In the genomic region with DNA sequence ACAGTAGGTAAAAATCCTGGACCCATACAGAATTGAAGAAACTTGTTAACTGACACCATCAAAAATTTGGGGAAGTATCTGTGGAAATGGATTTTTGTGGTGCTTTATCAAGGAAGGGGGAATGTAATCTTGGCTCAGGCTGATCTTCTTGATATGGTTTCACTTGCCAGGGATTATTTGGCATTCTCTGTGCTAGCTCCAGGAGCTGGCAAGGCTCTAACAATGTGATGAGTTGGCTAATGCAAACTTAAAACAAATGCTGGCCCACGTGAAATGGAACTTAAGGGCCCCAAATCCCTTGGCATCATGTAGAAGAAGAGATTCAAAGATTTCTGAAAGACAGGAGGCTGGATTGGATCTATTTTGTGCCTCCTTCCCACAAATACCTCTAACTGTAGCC, we compare ENCODE assay signal across 18 cellular contexts. TPM values are rescaled to one million over a fixed set of nuclear protein-coding genes. Genes with fewer than 3 reads are reported as not detected.
A peak's percentile ranks its signal among the peaks of the same experiment; 100 is the strongest.
DNase-seq lines count a peak whose midpoint lies in the region; ATAC-seq and TF ChIP-seq lines count a peak whose summit lies in the region.
"Had no signal": no experiment of that assay in that cellular context is flagged by ENCODE, and none has a peak within 500 bp of the region (broad histone marks: within the 10 kb centered on the region; RNA-seq: fewer than 3 reads in every experiment).

No MANE protein-coding gene starts in this region.

- H3K4me3 ChIP-seq in mammary epithelial cell (replicated peaks in 1 of 3; ENCODE audit: insufficient read depth in 1 of 3, low read depth in 2 of 3, low read length in 3 of 3): no peak overlapping the region
- H3K4me3 ChIP-seq in adrenal gland: no peak overlapping the region
- H3K4me3 ChIP-seq in upper lobe of left lung: no peak overlapping the region
- H3K4me3 ChIP-seq: BLaER1, vagina had no signal

- CTCF ChIA-PET in mammary epithelial cell (lab: Charles Lee; ENCODE audit: low non-redundant PET): interaction anchor here (0.6 kb wide), 1 partner anchor 238 kb away, joined by 4 read pairs; no protein-coding TSS in a partner anchor

- peaks cover 28% of the 10 kb centered on the region for H3K4me1 Mint-ChIP-seq in memory B cell

- TSS peak; percentile 80 for BruUV-seq in mammary epithelial cell (replicated peaks; lab: Mats Ljungman, UMichigan)

- H3K27me3 Mint-ChIP-seq in memory B cell: no peaks in the 10 kb centered on the region

- ATAC-seq in memory B cell (ENCODE audit: low read depth): no peak
- no peak for ATAC-seq in upper lobe of left lung (ENCODE audit: low FRiP score in 2 of 2)

- no peaks in the 10 kb centered on the region for H4K20me1 ChIP-seq in mammary epithelial cell (ENCODE audit: insufficient read depth, low read length)
- H4K20me1 ChIP-seq: BLaER1 had no signal

- intact Hi-C loops in mammary epithelial cell (cut with micrococcal nuclease) (loop anchor here (2.0 kb wide), 1 partner anchor 27 kb away; no protein-coding TSS in a partner anchor), adrenal gland (cut with DNase I) (no loop called here)

- H3K9me3 ChIP-seq in mammary epithelial cell (replicated peaks; ENCODE audit: insufficient read depth, low read length): no peaks in the 10 kb centered on the region
- H3K9me3 ChIP-seq in adrenal gland (replicated peaks in 1 of 3): no peaks in the 10 kb centered on the region
- H3K9me3 ChIP-seq in upper lobe of left lung: peaks cover 0 to 1% (median 0%) of the 10 kb centered on the region in 4 donors

- H3K79me2 ChIP-seq in mammary epithelial cell (ENCODE audit: insufficient read depth, low read length): no peaks in the 10 kb centered on the region
- H3K79me2 ChIP-seq: parathyroid adenoma had no signal

- H3K9me3 Mint-ChIP-seq in memory B cell: peaks cover 1% of the 10 kb centered on the region

- peak overlapping the region; percentile 14 for H3K9ac ChIP-seq in mammary epithelial cell (ENCODE audit: insufficient read depth, low read length)
- H3K9ac ChIP-seq: BLaER1, parathyroid adenoma had no signal

- H3K4me3 Mint-ChIP-seq in memory B cell: no peak overlapping the region

- dilution Hi-C loops in mammary epithelial cell (cut with HindIII; ENCODE audit: low sequenced_read_pairs): no loop called here

- H3K27me3 ChIP-seq in mammary epithelial cell (ENCODE audit: insufficient read depth, low read length) (no peaks in the 10 kb centered on the region), adrenal gland (no peaks in the 10 kb centered on the region), upper lobe of left lung (no peaks in the 10 kb centered on the region)
- H3K27me3 ChIP-seq: BLaER1, vagina had no signal

- H3K4me2 ChIP-seq in mammary epithelial cell (ENCODE audit: insufficient read depth, low read depth, low read length): peak overlapping the region; percentile 25
- H3K4me2 ChIP-seq: BLaER1 had no signal

- TF ChIP-seq POLR2A in adrenal gland (IDR thresholded peaks at IDR 0.05) (no peak), upper lobe of left lung (IDR thresholded peaks at IDR 0.05) (no peak)

- peaks cover 18% of the 10 kb centered on the region for H3K36me3 Mint-ChIP-seq in memory B cell

- H3K4me1 ChIP-seq in mammary epithelial cell (ENCODE audit: insufficient read depth, low read length) (peaks cover 22% of the 10 kb centered on the region), adrenal gland (replicated peaks in 1 of 2) (no peaks in the 10 kb centered on the region), upper lobe of left lung (no peaks in the 10 kb centered on the region)

- WGBS in mammary epithelial cell (ENCODE audit: low coverage, missing lambda C conversion rate): 6% methylated on average over 1 of the region's 1 CpG
- WGBS in adrenal gland, 4 donors: 53 to 81% (median 78%) methylated on average over 1 of the region's 1 CpG
- 87 to 89% methylated on average over 1 of the region's 1 CpG for WGBS in upper lobe of left lung, 2 donors

- no peak for TF ChIP-seq EP300 in upper lobe of left lung (IDR thresholded peaks at IDR 0.05)

- TF ChIP-seq CTCF in mammary epithelial cell (conservative IDR thresholded peaks at IDR 0.05 in 1 of 2, IDR thresholded peaks at IDR 0.05 in 1 of 2; ENCODE audit: extremely low read depth in 1 of 2, insufficient read depth in 1 of 2, low read depth in 1 of 2, low read length in 2 of 2) (no peak), adrenal gland (IDR thresholded peaks at IDR 0.05) (no peak), upper lobe of left lung (IDR thresholded peaks at IDR 0.05) (no peak)

- peak; percentile 59 for DNase-seq in AG08395 (ENCODE audit: low spot score)
- DNase-seq in M059J (ENCODE audit: low read depth): peak; percentile 82
- DNase-seq in mammary epithelial cell: no peak
- no peak for DNase-seq in memory B cell (ENCODE audit: low spot score in 2 of 2)
- DNase-seq in hypothalamus (lab: John Stamatoyannopoulos, UW): no peak
- DNase-seq in occipital lobe (lab: John Stamatoyannopoulos, UW): no peak
- no peak for DNase-seq in adrenal gland
- no peak for DNase-seq in upper lobe of left lung
- DNase-seq: activated CD8-positive, alpha-beta memory T cell treated with anti-CD3 and anti-CD28 coated beads, Interleukin-2, amount 50 U/mL, for 4 hours; cerebellar nuclear complex; DMS53; kidney; stimulated activated naive CD4-positive, alpha-beta T cell treated with Interleukin-2 at 50 U/mL for 16 hours had no signal

- H3K27ac ChIP-seq in mammary epithelial cell (ENCODE audit: insufficient read depth, low read depth, low read length): peak overlapping the region; percentile 63
- no peak overlapping the region for H3K27ac ChIP-seq in adrenal gland
- no peak overlapping the region for H3K27ac ChIP-seq in upper lobe of left lung
- H3K27ac ChIP-seq: BLaER1, parathyroid adenoma, vagina had no signal

- H2AFZ ChIP-seq in mammary epithelial cell (ENCODE audit: low read depth, low read length): peak overlapping the region; percentile 11
- H2AFZ ChIP-seq: parathyroid adenoma had no signal

- peak overlapping the region; percentile 36 for H3K27ac Mint-ChIP-seq in memory B cell

- in situ Hi-C loops in mammary epithelial cell (cut with MboI; ENCODE audit: low sequenced_read_pairs in 2 of 2): loop anchor here in 1 of 2 donors (5.0 kb wide), 1 partner anchor 41 kb away; no protein-coding TSS in a partner anchor

- no peaks in the 10 kb centered on the region for H3K36me3 ChIP-seq in mammary epithelial cell (ENCODE audit: insufficient read depth, low read length)
- H3K36me3 ChIP-seq in adrenal gland (replicated peaks in 1 of 2): no peaks in the 10 kb centered on the region
- H3K36me3 ChIP-seq in upper lobe of left lung: peaks cover 0 to 9% (median 2%) of the 10 kb centered on the region in 4 donors

RNA-seq across cellular contexts. Expression of gene KCNS1, which starts 13.1 kb away (rescaled TPM):
- 0.34 and 1.5 TPM in 2 replicates for total RNA-seq in M059J (2014; rRNA removed; shearing (Covaris generic))
- under 1 TPM; 0.26 to 0.33 TPM for total RNA-seq in mammary epithelial cell
- 0.32 TPM for polyA plus RNA-seq in mammary epithelial cell
- 0.62 TPM for polyA minus RNA-seq in mammary epithelial cell
- 2.7 TPM for total RNA-seq in occipital lobe
- total RNA-seq in adrenal gland: 1 to 10 TPM in 4 of 8 donors, under 1 TPM in 4; 0.21 to 3.7 (median 1.1) TPM
- under 1 TPM; 0.24 to 0.30 (median 0.29) TPM for polyA plus RNA-seq in adrenal gland
- total RNA-seq in upper lobe of left lung: 1 to 10 TPM in 5 of 6 donors, under 1 TPM in 1; 0.69 to 4.7 (median 2.6) TPM
- total RNA-seq: LHCN-M2, mononuclear cell, vagina had no signal

RNA-seq across cellular contexts. Expression of gene WFDC5, which starts 27.2 kb away (rescaled TPM):
- total RNA-seq in M059J (2014; rRNA removed; shearing (Covaris generic)): not detected in 2 replicates
- total RNA-seq in mammary epithelial cell: under 1 TPM; 0.33 to 0.49 TPM
- 0.41 TPM for polyA plus RNA-seq in mammary epithelial cell
- not detected for polyA minus RNA-seq in mammary epithelial cell
- not detected for total RNA-seq in occipital lobe
- not detected for total RNA-seq in adrenal gland
- not detected for polyA plus RNA-seq in adrenal gland
- total RNA-seq in upper lobe of left lung: 1 to 10 TPM in 1 of 6 donors, under 1 TPM in 1, not detected in 4; 0.57 to 2.0 TPM
- total RNA-seq: LHCN-M2, mononuclear cell had no signal

RNA-seq across cellular contexts. Expression of gene WFDC12, which starts 36.5 kb away (rescaled TPM):
- total RNA-seq in M059J (2014; rRNA removed; shearing (Covaris generic)): not detected in 2 replicates
- total RNA-seq in mammary epithelial cell: not detected
- 0.10 TPM for polyA plus RNA-seq in mammary epithelial cell
- not detected for polyA minus RNA-seq in mammary epithelial cell
- total RNA-seq in occipital lobe: not detected
- not detected for total RNA-seq in adrenal gland
- polyA plus RNA-seq in adrenal gland: not detected
- 1 to 10 TPM in 4 of 6 donors, under 1 TPM in 1, not detected in 1; 0.67 to 7.1 (median 5.0) TPM for total RNA-seq in upper lobe of left lung
- total RNA-seq: LHCN-M2, mononuclear cell had no signal

Comparison
In these comparisons a context has a peak if more than half of its experiments do, and no peak if none do; other contexts are left out.
1. DNase-seq: peak in AG08395 (single experiment) and M059J (single experiment); none in mammary epithelial cell (single experiment), memory B cell (0 of 2), hypothalamus (0 of 51), occipital lobe (single experiment), adrenal gland (0 of 7) and upper lobe of left lung (0 of 2).